Comparison of ENCODE assay signal across 1 cellular context in the genomic region with DNA sequence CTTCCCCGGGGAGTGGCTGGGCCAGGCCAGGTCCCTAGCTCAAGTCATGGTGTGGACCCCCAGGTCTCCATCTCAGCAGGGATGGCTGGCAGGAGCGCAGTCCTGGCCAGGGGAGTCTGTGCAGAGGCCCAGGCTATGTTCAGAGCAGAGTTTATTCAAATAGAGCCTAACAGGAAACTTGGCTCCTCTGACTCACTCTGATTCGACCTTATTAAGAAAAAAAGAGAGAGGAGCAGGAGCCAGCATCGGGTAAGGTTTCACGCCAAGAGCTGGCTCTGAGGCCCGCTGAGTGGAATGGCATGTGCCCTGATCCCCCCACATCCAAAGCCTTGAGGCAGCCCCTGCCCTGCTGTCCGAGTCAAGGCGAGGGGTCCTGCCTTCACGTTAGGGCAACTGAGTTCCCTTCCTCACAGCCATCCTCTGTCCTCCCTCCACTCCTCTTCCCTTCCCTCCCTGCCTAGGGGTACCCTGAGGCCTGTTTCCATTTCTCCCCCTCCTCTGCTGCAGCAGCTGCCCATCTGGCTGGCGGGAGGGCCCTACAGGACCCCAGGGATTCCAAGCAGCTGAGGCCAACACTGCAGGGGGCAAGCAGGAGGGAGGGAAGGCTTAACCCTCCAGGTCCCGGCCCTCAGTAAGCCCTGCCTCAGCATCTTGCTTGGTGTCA.
TF ChIP-seq lines count a peak whose summit lies in the region.

No MANE protein-coding gene starts in this region.

TF ChIP-seq in HEK293, 187 proteins besides CTCF, POLR2A, EP300 and RAD21 (continued from another document):
- TF ChIP-seq PRDM10 (tag by site-specific recombination; IDR thresholded peaks at IDR 0.05) (peak; percentile 66), PATZ1 (tag by site-specific recombination; IDR thresholded peaks at IDR 0.05) (peak; percentile 68), ZNF558 (tag by site-specific recombination; IDR thresholded peaks at IDR 0.05) (no peak), ZNF404 (tag by site-specific recombination; IDR thresholded peaks at IDR 0.05) (no peak), ZNF664 (tag by site-specific recombination; IDR thresholded peaks at IDR 0.05) (no peak), ZNF600 (tag by site-specific recombination; IDR thresholded peaks at IDR 0.05) (0 out of 2 replicates have a peak, but pooled peaks have one; percentile 35), ZBTB20 (tag by site-specific recombination; IDR thresholded peaks at IDR 0.05) (peak; percentile 77), ZBTB7A (tag by site-specific recombination; IDR thresholded peaks at IDR 0.05; ENCODE audit: low read depth) (peak; percentile 31; the same call in 1 of the 2 replicates), ZNF155 (tag by site-specific recombination; IDR thresholded peaks at IDR 0.05) (no peak), KLF7 (tag by site-specific recombination; IDR thresholded peaks at IDR 0.05; ENCODE audit: borderline replicate concordance) (no peak), YY2 (tag by site-specific recombination; IDR thresholded peaks at IDR 0.05) (no peak), TRIM28 (IDR thresholded peaks at IDR 0.05; ENCODE audit: borderline replicate concordance, low read length) (no peak), ZBTB48 (tag by site-specific recombination; IDR thresholded peaks at IDR 0.05) (peak; percentile 90), GLIS1 (tag by site-specific recombination; IDR thresholded peaks at IDR 0.05) (peak; percentile 97), ZSCAN5A (tag by site-specific recombination; IDR thresholded peaks at IDR 0.05) (peak; percentile 36; the same call in 1 of the 2 replicates), ZNF596 (tag by site-specific recombination; IDR thresholded peaks at IDR 0.05) (0 out of 2 replicates have a peak, but pooled peaks have one; percentile 20), ZNF114 (tag by site-specific recombination; IDR thresholded peaks at IDR 0.05) (no peak), BCL11A (tag by site-specific recombination; IDR thresholded peaks at IDR 0.05; ENCODE audit: low read depth) (no peak), SP7 (tag by site-specific recombination; IDR thresholded peaks at IDR 0.05) (peak; percentile 19; the same call in 1 of the 2 replicates), ZIC2 (tag by site-specific recombination; IDR thresholded peaks at IDR 0.05) (peak; percentile 98), ZNF624 (tag by site-specific recombination; IDR thresholded peaks at IDR 0.05) (no peak)
- TF ChIP-seq, protein P1, sequence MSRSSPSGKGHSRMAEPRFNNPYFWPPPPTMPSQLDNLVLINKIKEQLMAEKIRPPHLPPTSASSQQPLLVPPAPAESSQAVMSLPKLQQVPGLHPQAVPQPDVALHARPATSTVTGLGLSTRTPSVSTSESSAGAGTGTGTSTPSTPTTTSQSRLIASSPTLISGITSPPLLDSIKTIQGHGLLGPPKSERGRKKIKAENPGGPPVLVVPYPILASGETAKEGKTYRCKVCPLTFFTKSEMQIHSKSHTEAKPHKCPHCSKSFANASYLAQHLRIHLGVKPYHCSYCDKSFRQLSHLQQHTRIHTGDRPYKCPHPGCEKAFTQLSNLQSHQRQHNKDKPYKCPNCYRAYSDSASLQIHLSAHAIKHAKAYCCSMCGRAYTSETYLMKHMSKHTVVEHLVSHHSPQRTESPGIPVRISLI (tag by site-specific recombination; IDR thresholded peaks at IDR 0.05), result 0 out of 2 replicates have a peak, but pooled peaks have one; percentile 59
- TF ChIP-seq, protein P2, sequence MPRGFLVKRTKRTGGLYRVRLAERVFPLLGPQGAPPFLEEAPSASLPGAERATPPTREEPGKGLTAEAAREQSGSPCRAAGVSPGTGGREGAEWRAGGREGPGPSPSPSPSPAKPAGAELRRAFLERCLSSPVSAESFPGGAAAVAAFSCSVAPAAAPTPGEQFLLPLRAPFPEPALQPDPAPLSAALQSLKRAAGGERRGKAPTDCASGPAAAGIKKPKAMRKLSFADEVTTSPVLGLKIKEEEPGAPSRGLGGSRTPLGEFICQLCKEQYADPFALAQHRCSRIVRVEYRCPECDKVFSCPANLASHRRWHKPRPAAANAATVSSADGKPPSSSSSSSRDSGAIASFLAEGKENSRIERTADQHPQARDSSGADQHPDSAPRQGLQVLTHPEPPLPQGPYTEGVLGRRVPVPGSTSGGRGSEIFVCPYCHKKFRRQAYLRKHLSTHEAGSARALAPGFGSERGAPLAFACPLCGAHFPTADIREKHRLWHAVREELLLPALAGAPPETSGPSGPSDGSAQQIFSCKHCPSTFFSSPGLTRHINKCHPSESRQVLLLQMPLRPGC (tag by site-specific recombination; IDR thresholded peaks at IDR 0.05), result 0 out of 2 replicates have a peak, but pooled peaks have one; percentile 22
- TF ChIP-seq, protein P3, sequence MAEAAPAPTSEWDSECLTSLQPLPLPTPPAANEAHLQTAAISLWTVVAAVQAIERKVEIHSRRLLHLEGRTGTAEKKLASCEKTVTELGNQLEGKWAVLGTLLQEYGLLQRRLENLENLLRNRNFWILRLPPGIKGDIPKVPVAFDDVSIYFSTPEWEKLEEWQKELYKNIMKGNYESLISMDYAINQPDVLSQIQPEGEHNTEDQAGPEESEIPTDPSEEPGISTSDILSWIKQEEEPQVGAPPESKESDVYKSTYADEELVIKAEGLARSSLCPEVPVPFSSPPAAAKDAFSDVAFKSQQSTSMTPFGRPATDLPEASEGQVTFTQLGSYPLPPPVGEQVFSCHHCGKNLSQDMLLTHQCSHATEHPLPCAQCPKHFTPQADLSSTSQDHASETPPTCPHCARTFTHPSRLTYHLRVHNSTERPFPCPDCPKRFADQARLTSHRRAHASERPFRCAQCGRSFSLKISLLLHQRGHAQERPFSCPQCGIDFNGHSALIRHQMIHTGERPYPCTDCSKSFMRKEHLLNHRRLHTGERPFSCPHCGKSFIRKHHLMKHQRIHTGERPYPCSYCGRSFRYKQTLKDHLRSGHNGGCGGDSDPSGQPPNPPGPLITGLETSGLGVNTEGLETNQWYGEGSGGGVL (tag by site-specific recombination; IDR thresholded peaks at IDR 0.05), result peak; percentile 89
- TF ChIP-seq, protein P4, sequence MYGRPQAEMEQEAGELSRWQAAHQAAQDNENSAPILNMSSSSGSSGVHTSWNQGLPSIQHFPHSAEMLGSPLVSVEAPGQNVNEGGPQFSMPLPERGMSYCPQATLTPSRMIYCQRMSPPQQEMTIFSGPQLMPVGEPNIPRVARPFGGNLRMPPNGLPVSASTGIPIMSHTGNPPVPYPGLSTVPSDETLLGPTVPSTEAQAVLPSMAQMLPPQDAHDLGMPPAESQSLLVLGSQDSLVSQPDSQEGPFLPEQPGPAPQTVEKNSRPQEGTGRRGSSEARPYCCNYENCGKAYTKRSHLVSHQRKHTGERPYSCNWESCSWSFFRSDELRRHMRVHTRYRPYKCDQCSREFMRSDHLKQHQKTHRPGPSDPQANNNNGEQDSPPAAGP (tag by site-specific recombination; IDR thresholded peaks at IDR 0.05), result peak; percentile 93
